29 cellular contexts compared by ENCODE assay signal in genomic region chr12:40292788-40293429, GRCh38.
"Had no signal": no experiment of that assay in that cellular context is flagged by ENCODE, and none has a peak within 500 bp of the region (broad histone marks: within the 10 kb centered on the region; RNA-seq: fewer than 3 reads in every experiment).

No MANE protein-coding gene starts in this region.

- ATAC-seq: activated CD4-positive, alpha-beta T cell treated with anti-CD3 and anti-CD28 coated beads for 36 hours; activated CD8-positive, alpha-beta memory T cell treated with anti-CD3 and anti-CD28 coated beads, Interleukin-2, amount 10 ng/mL, durations not matched to agents 7 days and 5 days; activated CD8-positive, alpha-beta T cell treated with anti-CD3 and anti-CD28 coated beads, Interleukin-2, amount 10 ng/mL, durations not matched to agents 7 days and 5 days; activated naive CD4-positive, alpha-beta T cell treated with anti-CD3 and anti-CD28 coated beads, Interleukin-2, amount 50 U/mL, for 72 hours; activated T-cell treated with anti-CD3 and anti-CD28 coated beads, Interleukin-2, amount 50 U/mL, for 72 hours; gastroesophageal sphincter had no signal

- H3K27me3 ChIP-seq: ascending aorta, breast epithelium, cardiac muscle cell, esophagus squamous epithelium, gastroesophageal sphincter had no signal

- H3K4me1 ChIP-seq: ascending aorta, breast epithelium, esophagus squamous epithelium, gastroesophageal sphincter had no signal

- DNase-seq: activated CD4-positive, alpha-beta memory T cell treated with anti-CD3 and anti-CD28 coated beads for 36 hours; activated CD4-positive, alpha-beta T cell treated with anti-CD3 and anti-CD28 coated beads for 36 hours; activated CD4-positive, alpha-beta T cell treated with anti-CD3 and anti-CD28 coated beads, Interleukin-2, amount 10 ng/mL, durations not matched to agents 24 days and 14 days; activated CD4-positive, CD25-positive, alpha-beta regulatory T cell; activated CD4-positive, CD25-positive, alpha-beta regulatory T cell treated with anti-CD3 and anti-CD28 coated beads, Interleukin-2, amount 50 U/mL, for 72 hours; activated CD8-positive, alpha-beta memory T cell treated with anti-CD3 and anti-CD28 coated beads, Interleukin-2, amount 10 ng/mL, durations not matched to agents 7 days and 5 days; activated CD8-positive, alpha-beta memory T cell treated with anti-CD3 and anti-CD28 coated beads, Interleukin-2, amount 50 U/mL, for 48 hours; activated CD8-positive, alpha-beta T cell treated with anti-CD3 and anti-CD28 coated beads, Interleukin-2, amount 10 ng/mL, durations not matched to agents 7 days and 5 days; activated gamma-delta T cell; activated naive CD4-positive, alpha-beta T cell; activated naive CD4-positive, alpha-beta T cell treated with anti-CD3 and anti-CD28 coated beads, Interleukin-2, amount 10 ng/mL, durations not matched to agents 7 days and 5 days; activated naive CD8-positive, alpha-beta T cell treated with anti-CD3 and anti-CD28 coated beads, Interleukin-2, amount 10 ng/mL, durations not matched to agents 7 days and 5 days; activated T-cell treated with anti-CD3 and anti-CD28 coated beads for 4 hours; activated T-cell treated with anti-CD3 and anti-CD28 coated beads, Interleukin-2, amount 50 U/mL, for 24 hours; activated T-cell treated with anti-CD3 and anti-CD28 coated beads, Interleukin-2, amount 50 U/mL, for 72 hours; central memory CD4-positive, alpha-beta T cell; cerebellar nuclear complex; dermis blood vessel endothelial cell; effector CD8-positive, alpha-beta T cell; esophagus squamous epithelium; foreskin melanocyte; head of caudate nucleus; T-helper 2 cell had no signal

- H3K36me3 ChIP-seq: breast epithelium, cardiac muscle cell had no signal

- H3K4me3 ChIP-seq: ascending aorta, breast epithelium, cardiac muscle cell, coronary artery, esophagus squamous epithelium, gastroesophageal sphincter had no signal

- H3K9me3 ChIP-seq: breast epithelium, gastroesophageal sphincter had no signal

- H3K27ac ChIP-seq: ascending aorta, breast epithelium, cardiac muscle cell, coronary artery, esophagus squamous epithelium, gastroesophageal sphincter had no signal
